23 cellular contexts compared by ENCODE assay signal in the genomic region with DNA sequence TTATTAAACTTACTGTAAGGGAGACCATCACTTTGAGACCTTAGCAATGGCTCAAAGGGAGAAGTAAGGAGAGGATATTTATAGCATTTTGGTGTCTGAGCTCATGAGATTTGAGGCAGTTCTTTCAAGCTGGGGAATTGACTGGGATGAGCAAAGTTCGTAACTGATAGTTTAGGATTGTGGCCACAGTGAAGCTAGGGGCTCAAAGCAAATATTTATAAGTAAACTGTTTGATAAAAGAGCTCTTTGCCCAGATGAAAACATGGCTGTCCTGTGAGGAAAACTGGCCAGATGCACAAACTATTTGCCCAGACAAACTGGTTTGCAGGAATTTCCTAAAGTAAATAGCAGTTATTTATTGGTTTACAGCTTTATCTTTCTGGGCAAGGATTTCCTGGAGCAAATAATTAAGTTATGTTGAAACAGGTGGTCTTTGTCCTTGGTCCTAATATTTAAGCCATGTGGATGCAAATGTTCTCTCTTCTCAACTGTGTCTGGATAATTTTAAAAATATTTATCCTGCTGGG.
"Had no signal": no experiment of that assay in that cellular context is flagged by ENCODE, and none has a peak within 500 bp of the region (broad histone marks: within the 10 kb centered on the region; RNA-seq: fewer than 3 reads in every experiment).

No MANE protein-coding gene starts in this region.

- H3K9me3 ChIP-seq: adrenal gland, esophagus muscularis mucosa, mucosa of descending colon, sigmoid colon, upper lobe of right lung had no signal

- H3K4me3 Mint-ChIP-seq: activated CD4-positive, alpha-beta memory T cell treated with anti-CD3 and anti-CD28 coated beads for 36 hours; activated CD4-positive, alpha-beta T cell treated with anti-CD3 and anti-CD28 coated beads for 36 hours; activated T-helper 1 cell treated with anti-CD3 and anti-CD28 coated beads, Interleukin-12 subunit alpha, Interleukin-12 subunit beta, Interleukin-2, Interleukin-4 antibody, amounts not matched to agents 30 ng/mL and 10 ng/mL and 1 ng/mL, durations not matched to agents 14 hours and 24 hours and 36 hours; dendritic cell treated with granulocyte-macrophage colony-stimulating factor and Interleukin-4, amounts not matched to agents 40 ng/mL and 50 ng/mL, for 4 days; immature natural killer cell; naive B cell; neural progenitor cell; stimulated activated naive B cell treated with anti-CD40 and anti-IgM and Interleukin-4, amounts not matched to agents 10 μg/mL and 1 μg/mL and 100 μg/mL, for 72 hours; T-helper 1 cell treated with Interleukin-12 subunit alpha and Interleukin-12 subunit beta and Interleukin-4 antibody, amounts not matched to agents 30 μg/mL and 1 μg/mL, for 36 hours had no signal

- ATAC-seq: activated CD4-positive, alpha-beta T cell treated with anti-CD3 and anti-CD28 coated beads for 36 hours; activated naive CD4-positive, alpha-beta T cell treated with anti-CD3 and anti-CD28 coated beads, Interleukin-2, amount 50 U/mL, for 72 hours; heart right ventricle; left ventricle myocardium superior; mucosa of descending colon; stimulated activated naive B cell treated with anti-CD40 and anti-IgM and Interleukin-4, amounts not matched to agents 10 μg/mL and 1 μg/mL and 100 μg/mL, for 72 hours; upper lobe of right lung had no signal

- H3K4me1 ChIP-seq: adrenal gland, esophagus muscularis mucosa, heart right ventricle, neural progenitor cell, sigmoid colon, spleen, upper lobe of right lung had no signal

- H3K4me1 Mint-ChIP-seq: activated CD4-positive, alpha-beta T cell treated with anti-CD3 and anti-CD28 coated beads for 36 hours; immature natural killer cell; naive B cell; neural progenitor cell; stimulated activated naive B cell treated with anti-CD40 and anti-IgM and Interleukin-4, amounts not matched to agents 10 μg/mL and 1 μg/mL and 100 μg/mL, for 72 hours had no signal

- H3K4me3 ChIP-seq: adrenal gland, esophagus muscularis mucosa, heart right ventricle, mucosa of descending colon, neural progenitor cell, sigmoid colon, spleen, upper lobe of right lung had no signal

- H3K9me3 Mint-ChIP-seq: activated CD4-positive, alpha-beta memory T cell treated with anti-CD3 and anti-CD28 coated beads for 36 hours; T-helper 1 cell treated with Interleukin-12 subunit alpha and Interleukin-12 subunit beta and Interleukin-4 antibody, amounts not matched to agents 30 μg/mL and 1 μg/mL, for 36 hours had no signal

- H3K36me3 ChIP-seq: adrenal gland, esophagus muscularis mucosa, heart right ventricle, neural progenitor cell, sigmoid colon, spleen, upper lobe of right lung had no signal

- H3K36me3 Mint-ChIP-seq: activated CD4-positive, alpha-beta memory T cell treated with anti-CD3 and anti-CD28 coated beads for 36 hours; naive B cell; neural progenitor cell had no signal

- DNase-seq: activated CD4-positive, alpha-beta memory T cell treated with anti-CD3 and anti-CD28 coated beads for 36 hours; activated CD4-positive, alpha-beta T cell treated with anti-CD3 and anti-CD28 coated beads for 36 hours; activated gamma-delta T cell treated with Interleukin-2 at 50 U/mL for 16 hours; activated T-cell treated with anti-CD3 and anti-CD28 coated beads for 4 hours; adrenal gland; effector CD8-positive, alpha-beta T cell; heart right ventricle; immature natural killer cell; kidney glomerular epithelial cell; left ventricle myocardium superior; mesenchymal stem cell; mucosa of descending colon; naive B cell; sigmoid colon; spleen; stimulated activated naive B cell treated with anti-CD40 and anti-IgM and Interleukin-4, amounts not matched to agents 10 μg/mL and 1 μg/mL and 100 μg/mL, for 72 hours; upper lobe of right lung had no signal

- H3K27me3 ChIP-seq: adrenal gland, neural progenitor cell, sigmoid colon, upper lobe of right lung had no signal

- H3K27ac Mint-ChIP-seq: activated CD4-positive, alpha-beta memory T cell treated with anti-CD3 and anti-CD28 coated beads for 36 hours; activated CD4-positive, alpha-beta T cell treated with anti-CD3 and anti-CD28 coated beads for 36 hours; activated naive CD4-positive, alpha-beta T cell treated with anti-CD3 and anti-CD28 coated beads, Interleukin-2, amount 50 U/mL, for 72 hours; activated T-helper 1 cell treated with anti-CD3 and anti-CD28 coated beads, Interleukin-12 subunit alpha, Interleukin-12 subunit beta, Interleukin-2, Interleukin-4 antibody, amounts not matched to agents 30 ng/mL and 10 ng/mL and 1 ng/mL, durations not matched to agents 14 hours and 24 hours and 36 hours; dendritic cell treated with granulocyte-macrophage colony-stimulating factor and Interleukin-4, amounts not matched to agents 40 ng/mL and 50 ng/mL, for 4 days; immature natural killer cell; naive B cell; neural progenitor cell; stimulated activated naive B cell treated with anti-CD40 and anti-IgM and Interleukin-4, amounts not matched to agents 10 μg/mL and 1 μg/mL and 100 μg/mL, for 72 hours; T-helper 1 cell treated with Interleukin-12 subunit alpha and Interleukin-12 subunit beta and Interleukin-4 antibody, amounts not matched to agents 30 μg/mL and 1 μg/mL, for 36 hours had no signal

- H3K27ac ChIP-seq: adrenal gland, esophagus muscularis mucosa, heart right ventricle, neural progenitor cell, sigmoid colon, spleen, upper lobe of right lung had no signal
